ENCODE assay signal across 1 cellular context in the genomic region with DNA sequence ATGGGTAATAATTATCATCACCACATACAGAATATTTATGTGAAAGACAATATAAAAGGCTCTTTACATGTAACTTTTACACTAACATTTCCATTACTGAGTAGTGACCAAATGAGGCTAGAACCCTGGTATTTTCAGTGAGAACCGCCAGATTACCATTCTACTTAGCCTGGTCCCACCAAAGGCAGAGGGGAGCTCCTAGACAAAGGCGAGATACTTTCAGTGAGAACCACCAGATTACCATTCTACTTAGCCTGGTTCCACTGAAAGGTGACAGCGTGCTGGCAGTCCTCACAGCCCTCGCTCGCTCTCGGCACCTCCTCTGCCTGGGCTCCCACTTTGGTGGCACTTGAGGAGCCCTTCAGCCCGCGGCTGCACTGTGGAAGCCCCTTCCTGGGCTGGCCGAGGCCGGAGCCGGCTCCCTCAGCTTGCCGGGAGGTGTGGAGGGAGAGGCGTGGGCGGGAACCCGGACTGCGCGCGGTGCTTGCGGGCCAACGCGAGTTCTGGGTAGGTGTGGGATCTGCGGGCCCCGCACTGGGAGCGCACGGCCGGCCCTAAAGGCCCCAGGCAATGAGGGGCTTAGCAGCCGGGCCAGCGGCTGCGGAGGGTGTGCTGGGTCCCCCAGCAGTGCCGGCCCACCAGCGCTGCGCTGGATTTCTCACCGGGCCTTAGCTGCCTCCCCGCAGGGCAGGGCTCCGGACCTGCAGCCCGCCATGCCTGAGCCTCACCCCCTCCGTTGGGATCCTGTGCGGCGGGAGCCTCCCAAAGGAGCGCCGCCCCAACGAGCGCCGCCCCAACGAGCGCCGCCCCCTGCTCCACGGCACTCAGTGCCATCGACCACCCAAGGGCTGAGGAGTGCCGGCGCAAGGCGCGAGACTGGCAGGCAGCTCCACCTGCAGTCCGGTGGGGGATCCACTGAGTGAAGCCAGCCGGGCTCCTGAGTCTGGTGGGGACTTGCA.
TF ChIP-seq lines count a peak whose summit lies in the region.

No MANE protein-coding gene starts in this region.

TF ChIP-seq in K562, 482 proteins besides CTCF, POLR2A, EP300 and RAD21 (continued from another document and continues in another):
- TF ChIP-seq, protein P1, sequence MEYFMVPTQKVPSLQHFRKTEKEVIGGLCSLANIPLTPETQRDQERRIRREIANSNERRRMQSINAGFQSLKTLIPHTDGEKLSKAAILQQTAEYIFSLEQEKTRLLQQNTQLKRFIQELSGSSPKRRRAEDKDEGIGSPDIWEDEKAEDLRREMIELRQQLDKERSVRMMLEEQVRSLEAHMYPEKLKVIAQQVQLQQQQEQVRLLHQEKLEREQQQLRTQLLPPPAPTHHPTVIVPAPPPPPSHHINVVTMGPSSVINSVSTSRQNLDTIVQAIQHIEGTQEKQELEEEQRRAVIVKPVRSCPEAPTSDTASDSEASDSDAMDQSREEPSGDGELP (CRISPR knock-in tag; IDR thresholded peaks at IDR 0.05; ENCODE audit: borderline replicate concordance) = peak; percentile 65
- TF ChIP-seq, protein P2, sequence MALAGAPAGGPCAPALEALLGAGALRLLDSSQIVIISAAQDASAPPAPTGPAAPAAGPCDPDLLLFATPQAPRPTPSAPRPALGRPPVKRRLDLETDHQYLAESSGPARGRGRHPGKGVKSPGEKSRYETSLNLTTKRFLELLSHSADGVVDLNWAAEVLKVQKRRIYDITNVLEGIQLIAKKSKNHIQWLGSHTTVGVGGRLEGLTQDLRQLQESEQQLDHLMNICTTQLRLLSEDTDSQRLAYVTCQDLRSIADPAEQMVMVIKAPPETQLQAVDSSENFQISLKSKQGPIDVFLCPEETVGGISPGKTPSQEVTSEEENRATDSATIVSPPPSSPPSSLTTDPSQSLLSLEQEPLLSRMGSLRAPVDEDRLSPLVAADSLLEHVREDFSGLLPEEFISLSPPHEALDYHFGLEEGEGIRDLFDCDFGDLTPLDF (CRISPR knock-in tag; IDR thresholded peaks at IDR 0.05) = 0 out of 2 replicates have a peak, but pooled peaks have one; percentile 33
- no peak for TF ChIP-seq NUFIP1 (IDR thresholded peaks at IDR 0.05; ENCODE audit: partially characterized antibody)
- TF ChIP-seq, protein P3, sequence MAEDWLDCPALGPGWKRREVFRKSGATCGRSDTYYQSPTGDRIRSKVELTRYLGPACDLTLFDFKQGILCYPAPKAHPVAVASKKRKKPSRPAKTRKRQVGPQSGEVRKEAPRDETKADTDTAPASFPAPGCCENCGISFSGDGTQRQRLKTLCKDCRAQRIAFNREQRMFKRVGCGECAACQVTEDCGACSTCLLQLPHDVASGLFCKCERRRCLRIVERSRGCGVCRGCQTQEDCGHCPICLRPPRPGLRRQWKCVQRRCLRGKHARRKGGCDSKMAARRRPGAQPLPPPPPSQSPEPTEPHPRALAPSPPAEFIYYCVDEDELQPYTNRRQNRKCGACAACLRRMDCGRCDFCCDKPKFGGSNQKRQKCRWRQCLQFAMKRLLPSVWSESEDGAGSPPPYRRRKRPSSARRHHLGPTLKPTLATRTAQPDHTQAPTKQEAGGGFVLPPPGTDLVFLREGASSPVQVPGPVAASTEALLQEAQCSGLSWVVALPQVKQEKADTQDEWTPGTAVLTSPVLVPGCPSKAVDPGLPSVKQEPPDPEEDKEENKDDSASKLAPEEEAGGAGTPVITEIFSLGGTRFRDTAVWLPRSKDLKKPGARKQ (CRISPR knock-in tag; IDR thresholded peaks at IDR 0.05) = no peak
- TF ChIP-seq FUS (optimal IDR thresholded peaks at IDR 0.05; ENCODE audit: low read depth, low read length) = no peak
- peak; percentile 71 for TF ChIP-seq RBFOX2 (IDR thresholded peaks at IDR 0.05; ENCODE audit: low read depth, low read length)
- TF ChIP-seq POLR2B (IDR thresholded peaks at IDR 0.05; ENCODE audit: low read depth, partially characterized antibody) = no peak
- TF ChIP-seq ZNF644 (tag; IDR thresholded peaks at IDR 0.05; ENCODE audit: low read depth) = no peak
- TF ChIP-seq ZNF175 (CRISPR knock-in tag; IDR thresholded peaks at IDR 0.05; ENCODE audit: low read depth) = no peak
- TF ChIP-seq ZNF133 (CRISPR knock-in tag; IDR thresholded peaks at IDR 0.05) = no peak
- TF ChIP-seq FOSL1 (tag; conservative IDR thresholded peaks at IDR 0.05) = no peak
- no peak for TF ChIP-seq THRAP3 (IDR thresholded peaks at IDR 0.05; ENCODE audit: borderline replicate concordance)
- TF ChIP-seq, protein P4, sequence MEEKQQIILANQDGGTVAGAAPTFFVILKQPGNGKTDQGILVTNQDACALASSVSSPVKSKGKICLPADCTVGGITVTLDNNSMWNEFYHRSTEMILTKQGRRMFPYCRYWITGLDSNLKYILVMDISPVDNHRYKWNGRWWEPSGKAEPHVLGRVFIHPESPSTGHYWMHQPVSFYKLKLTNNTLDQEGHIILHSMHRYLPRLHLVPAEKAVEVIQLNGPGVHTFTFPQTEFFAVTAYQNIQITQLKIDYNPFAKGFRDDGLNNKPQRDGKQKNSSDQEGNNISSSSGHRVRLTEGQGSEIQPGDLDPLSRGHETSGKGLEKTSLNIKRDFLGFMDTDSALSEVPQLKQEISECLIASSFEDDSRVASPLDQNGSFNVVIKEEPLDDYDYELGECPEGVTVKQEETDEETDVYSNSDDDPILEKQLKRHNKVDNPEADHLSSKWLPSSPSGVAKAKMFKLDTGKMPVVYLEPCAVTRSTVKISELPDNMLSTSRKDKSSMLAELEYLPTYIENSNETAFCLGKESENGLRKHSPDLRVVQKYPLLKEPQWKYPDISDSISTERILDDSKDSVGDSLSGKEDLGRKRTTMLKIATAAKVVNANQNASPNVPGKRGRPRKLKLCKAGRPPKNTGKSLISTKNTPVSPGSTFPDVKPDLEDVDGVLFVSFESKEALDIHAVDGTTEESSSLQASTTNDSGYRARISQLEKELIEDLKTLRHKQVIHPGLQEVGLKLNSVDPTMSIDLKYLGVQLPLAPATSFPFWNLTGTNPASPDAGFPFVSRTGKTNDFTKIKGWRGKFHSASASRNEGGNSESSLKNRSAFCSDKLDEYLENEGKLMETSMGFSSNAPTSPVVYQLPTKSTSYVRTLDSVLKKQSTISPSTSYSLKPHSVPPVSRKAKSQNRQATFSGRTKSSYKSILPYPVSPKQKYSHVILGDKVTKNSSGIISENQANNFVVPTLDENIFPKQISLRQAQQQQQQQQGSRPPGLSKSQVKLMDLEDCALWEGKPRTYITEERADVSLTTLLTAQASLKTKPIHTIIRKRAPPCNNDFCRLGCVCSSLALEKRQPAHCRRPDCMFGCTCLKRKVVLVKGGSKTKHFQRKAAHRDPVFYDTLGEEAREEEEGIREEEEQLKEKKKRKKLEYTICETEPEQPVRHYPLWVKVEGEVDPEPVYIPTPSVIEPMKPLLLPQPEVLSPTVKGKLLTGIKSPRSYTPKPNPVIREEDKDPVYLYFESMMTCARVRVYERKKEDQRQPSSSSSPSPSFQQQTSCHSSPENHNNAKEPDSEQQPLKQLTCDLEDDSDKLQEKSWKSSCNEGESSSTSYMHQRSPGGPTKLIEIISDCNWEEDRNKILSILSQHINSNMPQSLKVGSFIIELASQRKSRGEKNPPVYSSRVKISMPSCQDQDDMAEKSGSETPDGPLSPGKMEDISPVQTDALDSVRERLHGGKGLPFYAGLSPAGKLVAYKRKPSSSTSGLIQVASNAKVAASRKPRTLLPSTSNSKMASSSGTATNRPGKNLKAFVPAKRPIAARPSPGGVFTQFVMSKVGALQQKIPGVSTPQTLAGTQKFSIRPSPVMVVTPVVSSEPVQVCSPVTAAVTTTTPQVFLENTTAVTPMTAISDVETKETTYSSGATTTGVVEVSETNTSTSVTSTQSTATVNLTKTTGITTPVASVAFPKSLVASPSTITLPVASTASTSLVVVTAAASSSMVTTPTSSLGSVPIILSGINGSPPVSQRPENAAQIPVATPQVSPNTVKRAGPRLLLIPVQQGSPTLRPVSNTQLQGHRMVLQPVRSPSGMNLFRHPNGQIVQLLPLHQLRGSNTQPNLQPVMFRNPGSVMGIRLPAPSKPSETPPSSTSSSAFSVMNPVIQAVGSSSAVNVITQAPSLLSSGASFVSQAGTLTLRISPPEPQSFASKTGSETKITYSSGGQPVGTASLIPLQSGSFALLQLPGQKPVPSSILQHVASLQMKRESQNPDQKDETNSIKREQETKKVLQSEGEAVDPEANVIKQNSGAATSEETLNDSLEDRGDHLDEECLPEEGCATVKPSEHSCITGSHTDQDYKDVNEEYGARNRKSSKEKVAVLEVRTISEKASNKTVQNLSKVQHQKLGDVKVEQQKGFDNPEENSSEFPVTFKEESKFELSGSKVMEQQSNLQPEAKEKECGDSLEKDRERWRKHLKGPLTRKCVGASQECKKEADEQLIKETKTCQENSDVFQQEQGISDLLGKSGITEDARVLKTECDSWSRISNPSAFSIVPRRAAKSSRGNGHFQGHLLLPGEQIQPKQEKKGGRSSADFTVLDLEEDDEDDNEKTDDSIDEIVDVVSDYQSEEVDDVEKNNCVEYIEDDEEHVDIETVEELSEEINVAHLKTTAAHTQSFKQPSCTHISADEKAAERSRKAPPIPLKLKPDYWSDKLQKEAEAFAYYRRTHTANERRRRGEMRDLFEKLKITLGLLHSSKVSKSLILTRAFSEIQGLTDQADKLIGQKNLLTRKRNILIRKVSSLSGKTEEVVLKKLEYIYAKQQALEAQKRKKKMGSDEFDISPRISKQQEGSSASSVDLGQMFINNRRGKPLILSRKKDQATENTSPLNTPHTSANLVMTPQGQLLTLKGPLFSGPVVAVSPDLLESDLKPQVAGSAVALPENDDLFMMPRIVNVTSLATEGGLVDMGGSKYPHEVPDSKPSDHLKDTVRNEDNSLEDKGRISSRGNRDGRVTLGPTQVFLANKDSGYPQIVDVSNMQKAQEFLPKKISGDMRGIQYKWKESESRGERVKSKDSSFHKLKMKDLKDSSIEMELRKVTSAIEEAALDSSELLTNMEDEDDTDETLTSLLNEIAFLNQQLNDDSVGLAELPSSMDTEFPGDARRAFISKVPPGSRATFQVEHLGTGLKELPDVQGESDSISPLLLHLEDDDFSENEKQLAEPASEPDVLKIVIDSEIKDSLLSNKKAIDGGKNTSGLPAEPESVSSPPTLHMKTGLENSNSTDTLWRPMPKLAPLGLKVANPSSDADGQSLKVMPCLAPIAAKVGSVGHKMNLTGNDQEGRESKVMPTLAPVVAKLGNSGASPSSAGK (IDR thresholded peaks at IDR 0.05) = peak; percentile 46; the same call in 1 of the 2 replicates
- TF ChIP-seq HNRNPLL (IDR thresholded peaks at IDR 0.05; ENCODE audit: low read depth, low read length, poor library complexity, severe bottlenecking) = peak; percentile 24
- TF ChIP-seq, protein P5, sequence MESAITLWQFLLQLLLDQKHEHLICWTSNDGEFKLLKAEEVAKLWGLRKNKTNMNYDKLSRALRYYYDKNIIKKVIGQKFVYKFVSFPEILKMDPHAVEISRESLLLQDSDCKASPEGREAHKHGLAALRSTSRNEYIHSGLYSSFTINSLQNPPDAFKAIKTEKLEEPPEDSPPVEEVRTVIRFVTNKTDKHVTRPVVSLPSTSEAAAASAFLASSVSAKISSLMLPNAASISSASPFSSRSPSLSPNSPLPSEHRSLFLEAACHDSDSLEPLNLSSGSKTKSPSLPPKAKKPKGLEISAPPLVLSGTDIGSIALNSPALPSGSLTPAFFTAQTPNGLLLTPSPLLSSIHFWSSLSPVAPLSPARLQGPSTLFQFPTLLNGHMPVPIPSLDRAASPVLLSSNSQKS (CRISPR knock-in tag; IDR thresholded peaks at IDR 0.05) = no peak
- TF ChIP-seq, protein P6, sequence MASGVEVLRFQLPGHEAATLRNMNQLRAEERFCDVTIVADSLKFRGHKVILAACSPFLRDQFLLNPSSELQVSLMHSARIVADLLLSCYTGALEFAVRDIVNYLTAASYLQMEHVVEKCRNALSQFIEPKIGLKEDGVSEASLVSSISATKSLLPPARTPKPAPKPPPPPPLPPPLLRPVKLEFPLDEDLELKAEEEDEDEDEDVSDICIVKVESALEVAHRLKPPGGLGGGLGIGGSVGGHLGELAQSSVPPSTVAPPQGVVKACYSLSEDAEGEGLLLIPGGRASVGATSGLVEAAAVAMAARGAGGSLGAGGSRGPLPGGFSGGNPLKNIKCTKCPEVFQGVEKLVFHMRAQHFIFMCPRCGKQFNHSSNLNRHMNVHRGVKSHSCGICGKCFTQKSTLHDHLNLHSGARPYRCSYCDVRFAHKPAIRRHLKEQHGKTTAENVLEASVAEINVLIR (CRISPR knock-in tag; IDR thresholded peaks at IDR 0.05) = no peak
- no peak for TF ChIP-seq ZNF696 (CRISPR knock-in tag; conservative IDR thresholded peaks at IDR 0.05)
- TF ChIP-seq, protein P7, sequence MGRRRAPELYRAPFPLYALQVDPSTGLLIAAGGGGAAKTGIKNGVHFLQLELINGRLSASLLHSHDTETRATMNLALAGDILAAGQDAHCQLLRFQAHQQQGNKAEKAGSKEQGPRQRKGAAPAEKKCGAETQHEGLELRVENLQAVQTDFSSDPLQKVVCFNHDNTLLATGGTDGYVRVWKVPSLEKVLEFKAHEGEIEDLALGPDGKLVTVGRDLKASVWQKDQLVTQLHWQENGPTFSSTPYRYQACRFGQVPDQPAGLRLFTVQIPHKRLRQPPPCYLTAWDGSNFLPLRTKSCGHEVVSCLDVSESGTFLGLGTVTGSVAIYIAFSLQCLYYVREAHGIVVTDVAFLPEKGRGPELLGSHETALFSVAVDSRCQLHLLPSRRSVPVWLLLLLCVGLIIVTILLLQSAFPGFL (CRISPR knock-in tag; IDR thresholded peaks at IDR 0.05) = no peak
- no peak for TF ChIP-seq CHD1 (IDR thresholded peaks at IDR 0.05; ENCODE audit: low read length)
- TF ChIP-seq, protein P8, sequence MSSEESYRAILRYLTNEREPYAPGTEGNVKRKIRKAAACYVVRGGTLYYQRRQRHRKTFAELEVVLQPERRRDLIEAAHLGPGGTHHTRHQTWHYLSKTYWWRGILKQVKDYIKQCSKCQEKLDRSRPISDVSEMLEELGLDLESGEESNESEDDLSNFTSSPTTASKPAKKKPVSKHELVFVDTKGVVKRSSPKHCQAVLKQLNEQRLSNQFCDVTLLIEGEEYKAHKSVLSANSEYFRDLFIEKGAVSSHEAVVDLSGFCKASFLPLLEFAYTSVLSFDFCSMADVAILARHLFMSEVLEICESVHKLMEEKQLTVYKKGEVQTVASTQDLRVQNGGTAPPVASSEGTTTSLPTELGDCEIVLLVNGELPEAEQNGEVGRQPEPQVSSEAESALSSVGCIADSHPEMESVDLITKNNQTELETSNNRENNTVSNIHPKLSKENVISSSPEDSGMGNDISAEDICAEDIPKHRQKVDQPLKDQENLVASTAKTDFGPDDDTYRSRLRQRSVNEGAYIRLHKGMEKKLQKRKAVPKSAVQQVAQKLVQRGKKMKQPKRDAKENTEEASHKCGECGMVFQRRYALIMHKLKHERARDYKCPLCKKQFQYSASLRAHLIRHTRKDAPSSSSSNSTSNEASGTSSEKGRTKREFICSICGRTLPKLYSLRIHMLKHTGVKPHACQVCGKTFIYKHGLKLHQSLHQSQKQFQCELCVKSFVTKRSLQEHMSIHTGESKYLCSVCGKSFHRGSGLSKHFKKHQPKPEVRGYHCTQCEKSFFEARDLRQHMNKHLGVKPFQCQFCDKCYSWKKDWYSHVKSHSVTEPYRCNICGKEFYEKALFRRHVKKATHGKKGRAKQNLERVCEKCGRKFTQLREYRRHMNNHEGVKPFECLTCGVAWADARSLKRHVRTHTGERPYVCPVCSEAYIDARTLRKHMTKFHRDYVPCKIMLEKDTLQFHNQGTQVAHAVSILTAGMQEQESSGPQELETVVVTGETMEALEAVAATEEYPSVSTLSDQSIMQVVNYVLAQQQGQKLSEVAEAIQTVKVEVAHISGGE (CRISPR knock-in tag; IDR thresholded peaks at IDR 0.05) = no peak
- TF ChIP-seq, protein P9, sequence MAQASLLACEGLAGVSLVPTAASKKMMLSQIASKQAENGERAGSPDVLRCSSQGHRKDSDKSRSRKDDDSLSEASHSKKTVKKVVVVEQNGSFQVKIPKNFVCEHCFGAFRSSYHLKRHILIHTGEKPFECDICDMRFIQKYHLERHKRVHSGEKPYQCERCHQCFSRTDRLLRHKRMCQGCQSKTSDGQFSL (CRISPR knock-in tag; IDR thresholded peaks at IDR 0.05) = no peak
- TF ChIP-seq, protein P9 (tag; IDR thresholded peaks at IDR 0.05) = no peak
- peak; percentile 54 to 60; a peak in 3 of 4 replicates for TF ChIP-seq NRF1 (conservative IDR thresholded peaks at IDR 0.05 in 1 of 2, IDR thresholded peaks at IDR 0.05 in 1 of 2)
